In the genomic region with DNA sequence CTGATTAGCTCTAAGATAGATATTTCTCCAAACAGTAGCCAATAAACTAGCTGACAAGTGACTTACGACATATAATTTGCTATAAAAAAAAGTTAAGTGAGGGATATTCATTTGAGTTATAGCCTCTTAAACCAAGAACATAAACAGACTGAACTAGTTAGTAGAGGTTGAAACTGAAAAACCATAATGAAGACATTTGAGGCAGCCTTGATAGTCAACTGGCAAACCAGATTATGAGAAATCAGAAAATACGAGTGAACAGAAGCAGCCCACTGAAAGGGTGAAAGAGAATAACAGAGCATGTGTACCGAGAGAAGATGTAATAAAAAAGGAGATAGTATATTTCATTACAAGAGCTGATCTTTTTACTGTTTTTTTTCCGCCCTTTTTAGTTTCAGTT, we compare ENCODE assay signal across 19 cellular contexts.
"Had no signal": no experiment of that assay in that cellular context is flagged by ENCODE, and none has a peak within 500 bp of the region (broad histone marks: within the 10 kb centered on the region; RNA-seq: fewer than 3 reads in every experiment).

No MANE protein-coding gene starts in this region.

- H3K27me3 Mint-ChIP-seq: naive B cell had no signal

- H3K4me1 ChIP-seq: esophagus muscularis mucosa, gastrocnemius medialis, heart right ventricle, left lung, lower lobe of right lung had no signal

- H3K36me3 Mint-ChIP-seq: mesothelial cell of epicardium, naive B cell had no signal

- H3K36me3 ChIP-seq: esophagus muscularis mucosa, gastrocnemius medialis, heart right ventricle, left lung, lower lobe of right lung had no signal

- H3K4me3 Mint-ChIP-seq: mesothelial cell of epicardium, naive B cell had no signal

- H3K9me3 ChIP-seq: esophagus muscularis mucosa, gastrocnemius medialis, lower lobe of right lung had no signal

- H3K27ac ChIP-seq: coronary artery, dorsolateral prefrontal cortex, esophagus muscularis mucosa, gastrocnemius medialis, heart right ventricle, left lung, lower lobe of right lung had no signal

- DNase-seq: dermis blood vessel endothelial cell; dorsolateral prefrontal cortex; effector CD4-positive, alpha-beta T cell; effector memory CD4-positive, alpha-beta T cell; gastrocnemius medialis; glutamatergic neuron; head of caudate nucleus; heart right ventricle; hippocampal formation; left cardiac atrium; left lung; left ventricle myocardium superior; lower lobe of right lung; mesenchymal stem cell; mucosa of descending colon; naive B cell had no signal

- H3K4me3 ChIP-seq: coronary artery, dorsolateral prefrontal cortex, esophagus muscularis mucosa, gastrocnemius medialis, heart right ventricle, left lung, lower lobe of right lung, mucosa of descending colon had no signal

- H3K4me1 Mint-ChIP-seq: naive B cell had no signal

- H3K27ac Mint-ChIP-seq: mesothelial cell of epicardium, naive B cell had no signal

- H3K27me3 ChIP-seq: esophagus muscularis mucosa, gastrocnemius medialis, heart right ventricle, left lung had no signal
